Comparison of ENCODE assay signal across 8 cellular contexts in genomic region chr2:226835420-226835795, GRCh38. TPM values are rescaled to one million over a fixed set of nuclear protein-coding genes. Genes with fewer than 3 reads are reported as not detected.
DNase-seq lines count a peak whose midpoint lies in the region; TF ChIP-seq lines count a peak whose summit lies in the region.

No MANE protein-coding gene starts in this region.

- peak overlapping the region; percentile 74 for H3K4me3 ChIP-seq in H7 (ENCODE audit: insufficient read depth, low read depth, low read length)
- peak overlapping the region; percentile 21 to 92 (median 83) for H3K4me3 ChIP-seq in adrenal gland
- H3K4me3 ChIP-seq in iPS-15b (ENCODE audit: low read depth, low read length): peak overlapping the region; percentile 68
- peak overlapping the region; percentile 77 for H3K4me3 ChIP-seq in smooth muscle cell
- no peak overlapping the region for H3K4me3 ChIP-seq in HAP-1

- H3K9me3 ChIP-seq in adrenal gland (replicated peaks in 1 of 3) (no peaks in the 10 kb centered on the region), iPS-15b (ENCODE audit: control insufficient read depth, insufficient read depth, low read length) (no peaks in the 10 kb centered on the region), smooth muscle cell (replicated peaks; ENCODE audit: low read depth) (no peaks in the 10 kb centered on the region), HAP-1 (no peaks in the 10 kb centered on the region)

- H3K27ac ChIP-seq in adrenal gland: peak overlapping the region; percentile 97 to 100 (median 99)
- H3K27ac ChIP-seq in smooth muscle cell (ENCODE audit: low read depth): peak overlapping the region; percentile 89

- peak overlapping the region; percentile 84 for H2AFZ ChIP-seq in smooth muscle cell (ENCODE audit: low read depth)

- TF ChIP-seq CTCF in adrenal gland (IDR thresholded peaks at IDR 0.05) (no peak), smooth muscle cell (IDR thresholded peaks at IDR 0.05; ENCODE audit: borderline replicate concordance, insufficient read depth, poor library complexity, severe bottlenecking) (no peak)

- intact Hi-C loops in adrenal gland (cut with DNase I): no loop called here

- 0 to 7% (median 4%) methylated on average over 8 to 26 of the region's 26 CpGs for WGBS in adrenal gland, 4 donors
- WGBS in smooth muscle cell (ENCODE audit: low lambda C conversion rate): 11% methylated on average over 26 of the region's 26 CpGs

- TF ChIP-seq POLR2A in adrenal gland (IDR thresholded peaks at IDR 0.05): no peak

- DNase-seq in DMS 273 (lab: John Stamatoyannopoulos, UW; ENCODE audit: unreplicated experiment) (peak; percentile 77), DMS 273 treated with DMSO at 0.1 percent for 48 hours (lab: John Stamatoyannopoulos, UW) (no peak), H7 (peak; percentile 66), LoVo (ENCODE audit: low spot score) (peak; percentile 41), adrenal gland (peak in 4 of 7 donors; percentile 32 to 61 (median 42)), smooth muscle cell (lab: John Stamatoyannopoulos, UW; ENCODE audit: unreplicated experiment) (no peak), HAP-1 (ENCODE audit: low spot score in 2 of 2) (no peak)

- H3K9ac ChIP-seq in iPS-15b (ENCODE audit: low read depth, low read length): peak overlapping the region; percentile 74
- H3K9ac ChIP-seq in smooth muscle cell (ENCODE audit: low read depth): peak overlapping the region; percentile 3

- H3K27me3 ChIP-seq in H7 (ENCODE audit: control insufficient read depth, insufficient read depth, low read length): no peaks in the 10 kb centered on the region; the same call in 1 of the 2 replicates
- H3K27me3 ChIP-seq in adrenal gland: no peaks in the 10 kb centered on the region
- no peaks in the 10 kb centered on the region for H3K27me3 ChIP-seq in iPS-15b (ENCODE audit: control insufficient read depth, insufficient read depth, low read length)
- no peaks in the 10 kb centered on the region for H3K27me3 ChIP-seq in smooth muscle cell (ENCODE audit: low read depth)
- H3K27me3 ChIP-seq in HAP-1 (ENCODE audit: low read depth): peaks cover 4% of the 10 kb centered on the region; the same call in 1 of the 2 replicates

- peaks cover 20% of the 10 kb centered on the region for H3K79me2 ChIP-seq in smooth muscle cell (ENCODE audit: low read depth)

- H3K36me3 ChIP-seq in H7 (replicated peaks; ENCODE audit: control insufficient read depth, insufficient read depth, low read length) (no peaks in the 10 kb centered on the region; the same call in none of the 2 replicates), adrenal gland (replicated peaks in 1 of 2) (no peaks in the 10 kb centered on the region), iPS-15b (ENCODE audit: control insufficient read depth, insufficient read depth, low read length) (no peaks in the 10 kb centered on the region), smooth muscle cell (ENCODE audit: low read depth) (no peaks in the 10 kb centered on the region), HAP-1 (replicated peaks) (no peaks in the 10 kb centered on the region)

- no peaks in the 10 kb centered on the region for H4K20me1 ChIP-seq in smooth muscle cell (ENCODE audit: low read depth)

- H3K4me1 ChIP-seq in adrenal gland (replicated peaks in 1 of 2): peaks cover 7 to 29% of the 10 kb centered on the region in 2 donors
- H3K4me1 ChIP-seq in iPS-15b (ENCODE audit: control insufficient read depth, insufficient read depth, low read length): no peaks in the 10 kb centered on the region
- peaks cover 8% of the 10 kb centered on the region for H3K4me1 ChIP-seq in smooth muscle cell (ENCODE audit: low read depth)
- no peaks in the 10 kb centered on the region for H3K4me1 ChIP-seq in HAP-1

- in situ Hi-C loops in HAP-1 (cut with MboI; ENCODE audit: low sequenced_read_pairs): no loop called here

- H3F3A ChIP-seq in smooth muscle cell (ENCODE audit: low read depth): no peaks in the 10 kb centered on the region

- H3K4me2 ChIP-seq in smooth muscle cell: peak overlapping the region; percentile 84

RNA-seq across cellular contexts. Expression of gene RHBDD1, which starts 0.4 kb away (rescaled TPM):
- total RNA-seq in H7 (2014; rRNA removed; shearing (Covaris generic)): 6.9 and 8.7 TPM in 2 replicates
- 10 to 100 TPM in 7 of 8 donors, 1 to 10 TPM in 1; 6.0 to 42.0 (median 27.6) TPM for total RNA-seq in adrenal gland
- 10 to 100 TPM in 1 of 3 donors, 1 to 10 TPM in 2; 3.9 to 28.7 (median 4.8) TPM for polyA plus RNA-seq in adrenal gland
- 20.7 and 28.3 TPM in 2 replicates for total RNA-seq in smooth muscle cell
- 11.3 and 12.8 TPM in 2 replicates for polyA plus RNA-seq in smooth muscle cell

RNA-seq across cellular contexts. Expression of gene IRS1, which starts 35.8 kb away (rescaled TPM):
- total RNA-seq in H7 (2014; rRNA removed; shearing (Covaris generic)): 15.2 and 17.1 TPM in 2 replicates
- total RNA-seq in adrenal gland (10 to 100 TPM; 15.5 to 55.7 (median 40.9) TPM), smooth muscle cell (14.3 and 14.6 TPM in 2 replicates)
- polyA plus RNA-seq in adrenal gland (10 to 100 TPM in 2 of 3 donors, 1 to 10 TPM in 1; 10.0 to 14.5 (median 14.3) TPM), smooth muscle cell (8.6 and 9.4 TPM in 2 replicates)

Comparison
In these comparisons a context has a peak if more than half of its experiments do, and no peak if none do; other contexts are left out.
1. DNase-seq: peak in DMS 273 (single experiment), H7 (single experiment), LoVo (single experiment) and adrenal gland (4 of 7); none in DMS 273 treated with DMSO at 0.1 percent for 48 hours (single experiment), smooth muscle cell (single experiment) and HAP-1 (0 of 2).